In genomic region chr10:97505152-97505551, GRCh38 we compare ENCODE assay signal across 24 cellular contexts.
"Had no signal": no experiment of that assay in that cellular context is flagged by ENCODE, and none has a peak within 500 bp of the region (broad histone marks: within the 10 kb centered on the region; RNA-seq: fewer than 3 reads in every experiment).

No MANE protein-coding gene starts in this region.

- H3K27me3 ChIP-seq: hepatocyte, right lobe of liver, suprapubic skin, thyroid gland, uterus had no signal

- H3K4me1 ChIP-seq: parathyroid adenoma, prostate gland, uterus had no signal

- H3K36me3 Mint-ChIP-seq: natural killer cell treated with Interleukin-12 subunit alpha and Interleukin-12 subunit beta and Interleukin-15 and Interleukin-18, amount 100 ng/mL, for 72 hours; neural progenitor cell; stimulated activated effector memory CD8-positive, alpha-beta T cell treated with anti-CD3 and anti-CD28 coated beads, Interleukin-12 subunit alpha, Interleukin-12 subunit beta, amount 100 ng/mL, for 72 hours; type B pancreatic cell had no signal

- H3K4me3 ChIP-seq: hepatocyte, left ventricle myocardium inferior, lung, neural progenitor cell, prostate gland, right lobe of liver, suprapubic skin, thyroid gland, uterus had no signal

- H3K9me3 Mint-ChIP-seq: natural killer cell treated with Interleukin-12 subunit alpha and Interleukin-12 subunit beta and Interleukin-15 and Interleukin-18, amount 100 ng/mL, for 72 hours; neural progenitor cell; stimulated activated effector memory CD8-positive, alpha-beta T cell treated with anti-CD3 and anti-CD28 coated beads, Interleukin-12 subunit alpha, Interleukin-12 subunit beta, amount 100 ng/mL, for 72 hours; type B pancreatic cell had no signal

- H3K9me3 ChIP-seq: left ventricle myocardium inferior, prostate gland, right lobe of liver, suprapubic skin, thyroid gland, uterus had no signal

- H3K4me3 Mint-ChIP-seq: natural killer cell treated with Interleukin-12 subunit alpha and Interleukin-12 subunit beta and Interleukin-15 and Interleukin-18, amount 100 ng/mL, for 72 hours; neural progenitor cell; stimulated activated effector memory CD8-positive, alpha-beta T cell treated with anti-CD3 and anti-CD28 coated beads, Interleukin-12 subunit alpha, Interleukin-12 subunit beta, amount 100 ng/mL, for 72 hours; type B pancreatic cell had no signal

- H3K27ac ChIP-seq: hepatocyte, left ventricle myocardium inferior, neural progenitor cell, parathyroid adenoma, prostate gland, right lobe of liver, suprapubic skin, thyroid gland, uterus had no signal

- H3K27ac Mint-ChIP-seq: natural killer cell treated with Interleukin-12 subunit alpha and Interleukin-12 subunit beta and Interleukin-15 and Interleukin-18, amount 100 ng/mL, for 72 hours; neural progenitor cell; stimulated activated effector memory CD8-positive, alpha-beta T cell treated with anti-CD3 and anti-CD28 coated beads, Interleukin-12 subunit alpha, Interleukin-12 subunit beta, amount 100 ng/mL, for 72 hours; type B pancreatic cell had no signal

- H3K36me3 ChIP-seq: left ventricle myocardium inferior, neural progenitor cell, prostate gland, right lobe of liver, suprapubic skin, thyroid gland, uterus had no signal

- DNase-seq: effector CD4-positive, alpha-beta T cell; foreskin melanocyte; kidney; left cardiac atrium; left ventricle myocardium inferior; mesenchymal stem cell; midbrain; occipital lobe; retina; right lobe of liver; stimulated activated CD4-positive, alpha-beta T cell treated with anti-CD3 and anti-CD28 coated beads, Interleukin-4, amount 100 ng/mL, for 1 hour; stimulated activated CD8-positive, alpha-beta memory T cell treated with anti-CD3 and anti-CD28 coated beads, Interleukin-4, amount 100 ng/mL, for 48 hours; stimulated activated naive CD8-positive, alpha-beta T cell treated with anti-CD3 and anti-CD28 coated beads, Interleukin-15, Interleukin-2, amounts not matched to agents 100 U/mL and 50 U/mL, for 24 hours; thyroid gland; uterus had no signal

- ATAC-seq: left cardiac atrium; natural killer cell treated with Interleukin-12 subunit alpha and Interleukin-12 subunit beta and Interleukin-15 and Interleukin-18, amount 100 ng/mL, for 72 hours; right lobe of liver; stimulated activated effector memory CD8-positive, alpha-beta T cell treated with anti-CD3 and anti-CD28 coated beads, Interleukin-12 subunit alpha, Interleukin-12 subunit beta, amount 100 ng/mL, for 72 hours; stimulated activated naive CD8-positive, alpha-beta T cell treated with anti-CD3 and anti-CD28 coated beads, Interleukin-15, Interleukin-2, amounts not matched to agents 100 U/mL and 50 U/mL, for 24 hours had no signal
